Comparison of ENCODE assay signal across 8 cellular contexts in the genomic region with DNA sequence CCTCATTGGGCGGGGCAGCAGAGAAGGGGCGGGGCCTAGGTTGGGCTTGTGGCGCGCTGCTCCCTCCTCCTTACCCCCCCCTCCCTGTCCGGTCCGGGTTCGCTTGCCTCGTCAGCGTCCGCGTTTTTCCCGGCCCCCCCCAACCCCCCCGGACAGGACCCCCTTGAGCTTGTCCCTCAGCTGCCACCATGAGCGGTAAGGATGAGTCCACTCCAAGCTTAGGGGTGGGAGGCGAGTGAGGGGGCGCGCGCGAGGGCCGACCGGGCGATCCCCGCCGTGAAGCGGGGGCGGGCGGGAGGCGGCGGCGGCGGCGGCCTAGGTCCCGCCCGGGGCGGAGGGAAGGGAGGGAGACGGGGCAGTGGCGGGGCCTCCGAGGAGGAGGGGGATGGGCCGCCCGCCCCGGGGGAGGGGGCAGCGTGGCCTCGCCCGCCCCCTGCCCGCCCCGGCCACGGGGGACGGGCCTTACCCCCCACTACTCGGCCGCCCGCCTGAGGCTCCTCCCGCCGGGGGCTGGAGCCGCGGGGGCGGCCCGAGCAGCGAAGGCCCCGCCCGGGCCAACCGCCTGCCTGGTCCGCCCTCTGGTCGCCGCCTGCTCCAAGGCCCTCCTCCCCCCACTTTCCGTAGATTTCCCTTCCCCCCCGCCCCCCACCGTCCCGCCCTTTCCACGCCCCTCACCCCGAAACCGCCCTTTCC. TPM values are rescaled to one million over a fixed set of nuclear protein-coding genes. Genes with fewer than 3 reads are reported as not detected.
A peak's percentile ranks its signal among the peaks of the same experiment; 100 is the strongest.
DNase-seq lines count a peak whose midpoint lies in the region; ATAC-seq and TF ChIP-seq lines count a peak whose summit lies in the region.

A gene (plus strand): TSS at position 73 of the 693 bp plus-strand sequence. CDS start 116 bp downstream, at position 189.

- ATAC-seq in HG02678 (IDR thresholded peaks at IDR 0.05; ENCODE audit: unreplicated experiment) = peak; percentile 38
- ATAC-seq in activated naive CD8-positive, alpha-beta T cell treated with anti-CD3 and anti-CD28 coated beads, Interleukin-2, amount 50 U/mL, for 24 hours = peak; percentile 48

- CTCF ChIA-PET in GM10248 (lab: Yijun Ruan, JAX) = interaction anchor here (0.9 to 9.5 kb wide), 11 partner anchors 10 to 118 kb away, joined by 3 to 51 read pairs (median 6); a partner anchor contains a TSS

- no peaks in the 10 kb centered on the region for H3K27me3 Mint-ChIP-seq in activated naive CD8-positive, alpha-beta T cell treated with anti-CD3 and anti-CD28 coated beads, Interleukin-2, amount 50 U/mL, for 24 hours
- H3K27me3 Mint-ChIP-seq in type B pancreatic cell = no peaks in the 10 kb centered on the region

- peaks cover 16% of the 10 kb centered on the region for H3K36me3 ChIP-seq in cardiac muscle cell

- peak within 1 kb of the TSS; percentile 99 for H3K27ac ChIP-seq in cardiac muscle cell

- peak within 1 kb of the TSS; percentile 94 for H3K4me3 Mint-ChIP-seq in activated naive CD8-positive, alpha-beta T cell treated with anti-CD3 and anti-CD28 coated beads, Interleukin-2, amount 50 U/mL, for 24 hours
- H3K4me3 Mint-ChIP-seq in type B pancreatic cell = peak within 1 kb of the TSS; percentile 92

- peaks cover 39% of the 10 kb centered on the region for H3K4me1 Mint-ChIP-seq in activated naive CD8-positive, alpha-beta T cell treated with anti-CD3 and anti-CD28 coated beads, Interleukin-2, amount 50 U/mL, for 24 hours
- peaks cover 14% of the 10 kb centered on the region for H3K4me1 Mint-ChIP-seq in type B pancreatic cell (ENCODE audit: unreplicated experiment)

- peak; percentile 91 for DNase-seq in GM10248 (ENCODE audit: extremely low spot score)
- DNase-seq in NCI-H1417 (lab: John Stamatoyannopoulos, UW) = peak; percentile 93 to 96 (median 94)
- peak; percentile 79 for DNase-seq in T follicular helper cell (ENCODE audit: low read depth)
- DNase-seq in activated naive CD8-positive, alpha-beta T cell treated with anti-CD3 and anti-CD28 coated beads, Interleukin-2, amount 50 U/mL, for 24 hours = peak; percentile 98
- peak; percentile 94 to 98 for DNase-seq in cardiac muscle cell (ENCODE audit: low read depth in 1 of 2, low spot score in 1 of 2)
- DNase-seq in pons (ENCODE audit: low spot score) = peak; percentile 91
- peak; percentile 88 for DNase-seq in type B pancreatic cell (ENCODE audit: extremely low spot score, unreplicated experiment)

- peak within 1 kb of the TSS; percentile 96 for H3K27ac Mint-ChIP-seq in activated naive CD8-positive, alpha-beta T cell treated with anti-CD3 and anti-CD28 coated beads, Interleukin-2, amount 50 U/mL, for 24 hours
- peak within 1 kb of the TSS; percentile 98 for H3K27ac Mint-ChIP-seq in type B pancreatic cell

- no peaks in the 10 kb centered on the region for H3K27me3 ChIP-seq in cardiac muscle cell

- POLR2A ChIA-PET in GM10248 (lab: Yijun Ruan, JAX) = interaction anchor here (0.7 to 1.1 kb wide), 5 partner anchors 8 to 979 kb away, joined by 3 to 7 read pairs (median 3); a partner anchor contains a TSS

- peaks cover 19% of the 10 kb centered on the region for H3K4me1 ChIP-seq in cardiac muscle cell (ENCODE audit: low read depth)

- H3K36me3 Mint-ChIP-seq in activated naive CD8-positive, alpha-beta T cell treated with anti-CD3 and anti-CD28 coated beads, Interleukin-2, amount 50 U/mL, for 24 hours (ENCODE audit: low read depth) = peaks cover 33% of the 10 kb centered on the region
- H3K36me3 Mint-ChIP-seq in type B pancreatic cell = peaks cover 25% of the 10 kb centered on the region

- H3K9me3 ChIP-seq in cardiac muscle cell (ENCODE audit: low read depth) = no peaks in the 10 kb centered on the region

- H3K4me3 ChIP-seq in cardiac muscle cell = peak within 1 kb of the TSS; percentile 69

- no peaks in the 10 kb centered on the region for H3K9me3 Mint-ChIP-seq in activated naive CD8-positive, alpha-beta T cell treated with anti-CD3 and anti-CD28 coated beads, Interleukin-2, amount 50 U/mL, for 24 hours
- no peaks in the 10 kb centered on the region for H3K9me3 Mint-ChIP-seq in type B pancreatic cell

- TF ChIP-seq CTCF in GM10248 (IDR thresholded peaks at IDR 0.05; ENCODE audit: control extremely low read depth, extremely low read depth, low read depth, missing control alignments) = no peak
- no peak for TF ChIP-seq CTCF in cardiac muscle cell (IDR thresholded peaks at IDR 0.05; ENCODE audit: low read depth, low read length)
- no peak for TF ChIP-seq CTCF in type B pancreatic cell (conservative IDR thresholded peaks at IDR 0.05)

RNA-seq across cellular contexts. Expression of the gene that starts here (rescaled TPM):
- total RNA-seq in cardiac muscle cell = 43.7 and 53.0 TPM in 2 replicates
- polyA plus RNA-seq in cardiac muscle cell = 11.4 and 12.9 TPM in 2 replicates
- 82.9 and 99.5 TPM in 2 replicates for total RNA-seq in type B pancreatic cell (ENCODE audit: low replicate concordance)

Comparison
In these comparisons a context has a peak if more than half of its experiments do, and no peak if none do; other contexts are left out.
1. Peak in every context shown above with its lines: DNase-seq, ATAC-seq, H3K4me3 ChIP-seq and H3K27ac ChIP-seq.